In the genomic region with DNA sequence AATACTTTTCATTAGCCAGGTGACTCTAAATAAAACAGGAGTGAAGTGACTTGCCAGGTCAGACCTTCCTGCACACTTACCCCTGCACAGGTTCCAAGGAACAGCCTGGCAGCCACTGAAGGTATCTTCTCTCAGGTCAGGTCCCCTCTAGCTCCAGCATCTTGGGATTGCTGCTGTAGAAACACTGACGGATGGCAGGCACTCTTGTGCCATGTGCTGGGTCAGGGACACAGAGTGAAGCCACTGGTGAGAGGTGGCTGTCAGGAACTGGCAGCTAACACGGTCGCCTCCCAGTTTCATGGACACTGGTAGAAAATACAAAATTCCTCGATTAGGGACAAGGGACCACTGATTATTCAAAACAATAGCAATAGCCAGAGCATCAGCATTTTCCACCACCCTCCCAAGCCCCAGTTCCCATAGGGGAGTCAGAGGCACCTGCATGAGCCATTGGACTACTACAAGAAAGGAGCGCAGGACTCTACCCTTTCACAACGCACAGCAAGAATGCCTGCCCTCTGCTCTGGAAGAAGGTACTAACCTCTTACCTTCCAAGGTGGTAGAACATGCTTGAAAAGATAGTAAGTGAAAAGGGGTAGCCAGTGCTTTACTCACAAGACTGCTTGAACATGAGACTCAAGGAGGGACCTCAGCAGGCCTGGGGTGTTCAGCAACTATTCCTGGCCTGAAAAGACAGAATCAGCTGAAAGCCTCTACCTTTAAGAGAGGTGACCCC, we compare ENCODE assay signal across 1 cellular context.
TF ChIP-seq lines count a peak whose summit lies in the region.

No MANE protein-coding gene starts in this region.

TF ChIP-seq in H1, 55 proteins besides CTCF, POLR2A, EP300 and RAD21:
- TF ChIP-seq CHD1 (IDR thresholded peaks at IDR 0.05; ENCODE audit: low read depth, low read length) (no peak), POLR2AphosphoS5 (IDR thresholded peaks at IDR 0.05; ENCODE audit: low read depth, low read length) (peak; percentile 69; the same call in 1 of the 2 replicates), GTF2F1 (IDR thresholded peaks at IDR 0.05; ENCODE audit: borderline replicate concordance, low read depth, low read length) (no peak), SAP30 (IDR thresholded peaks at IDR 0.05; ENCODE audit: insufficient read depth, insufficient replicate concordance, low read length) (no peak)
- TF ChIP-seq, protein P1, sequence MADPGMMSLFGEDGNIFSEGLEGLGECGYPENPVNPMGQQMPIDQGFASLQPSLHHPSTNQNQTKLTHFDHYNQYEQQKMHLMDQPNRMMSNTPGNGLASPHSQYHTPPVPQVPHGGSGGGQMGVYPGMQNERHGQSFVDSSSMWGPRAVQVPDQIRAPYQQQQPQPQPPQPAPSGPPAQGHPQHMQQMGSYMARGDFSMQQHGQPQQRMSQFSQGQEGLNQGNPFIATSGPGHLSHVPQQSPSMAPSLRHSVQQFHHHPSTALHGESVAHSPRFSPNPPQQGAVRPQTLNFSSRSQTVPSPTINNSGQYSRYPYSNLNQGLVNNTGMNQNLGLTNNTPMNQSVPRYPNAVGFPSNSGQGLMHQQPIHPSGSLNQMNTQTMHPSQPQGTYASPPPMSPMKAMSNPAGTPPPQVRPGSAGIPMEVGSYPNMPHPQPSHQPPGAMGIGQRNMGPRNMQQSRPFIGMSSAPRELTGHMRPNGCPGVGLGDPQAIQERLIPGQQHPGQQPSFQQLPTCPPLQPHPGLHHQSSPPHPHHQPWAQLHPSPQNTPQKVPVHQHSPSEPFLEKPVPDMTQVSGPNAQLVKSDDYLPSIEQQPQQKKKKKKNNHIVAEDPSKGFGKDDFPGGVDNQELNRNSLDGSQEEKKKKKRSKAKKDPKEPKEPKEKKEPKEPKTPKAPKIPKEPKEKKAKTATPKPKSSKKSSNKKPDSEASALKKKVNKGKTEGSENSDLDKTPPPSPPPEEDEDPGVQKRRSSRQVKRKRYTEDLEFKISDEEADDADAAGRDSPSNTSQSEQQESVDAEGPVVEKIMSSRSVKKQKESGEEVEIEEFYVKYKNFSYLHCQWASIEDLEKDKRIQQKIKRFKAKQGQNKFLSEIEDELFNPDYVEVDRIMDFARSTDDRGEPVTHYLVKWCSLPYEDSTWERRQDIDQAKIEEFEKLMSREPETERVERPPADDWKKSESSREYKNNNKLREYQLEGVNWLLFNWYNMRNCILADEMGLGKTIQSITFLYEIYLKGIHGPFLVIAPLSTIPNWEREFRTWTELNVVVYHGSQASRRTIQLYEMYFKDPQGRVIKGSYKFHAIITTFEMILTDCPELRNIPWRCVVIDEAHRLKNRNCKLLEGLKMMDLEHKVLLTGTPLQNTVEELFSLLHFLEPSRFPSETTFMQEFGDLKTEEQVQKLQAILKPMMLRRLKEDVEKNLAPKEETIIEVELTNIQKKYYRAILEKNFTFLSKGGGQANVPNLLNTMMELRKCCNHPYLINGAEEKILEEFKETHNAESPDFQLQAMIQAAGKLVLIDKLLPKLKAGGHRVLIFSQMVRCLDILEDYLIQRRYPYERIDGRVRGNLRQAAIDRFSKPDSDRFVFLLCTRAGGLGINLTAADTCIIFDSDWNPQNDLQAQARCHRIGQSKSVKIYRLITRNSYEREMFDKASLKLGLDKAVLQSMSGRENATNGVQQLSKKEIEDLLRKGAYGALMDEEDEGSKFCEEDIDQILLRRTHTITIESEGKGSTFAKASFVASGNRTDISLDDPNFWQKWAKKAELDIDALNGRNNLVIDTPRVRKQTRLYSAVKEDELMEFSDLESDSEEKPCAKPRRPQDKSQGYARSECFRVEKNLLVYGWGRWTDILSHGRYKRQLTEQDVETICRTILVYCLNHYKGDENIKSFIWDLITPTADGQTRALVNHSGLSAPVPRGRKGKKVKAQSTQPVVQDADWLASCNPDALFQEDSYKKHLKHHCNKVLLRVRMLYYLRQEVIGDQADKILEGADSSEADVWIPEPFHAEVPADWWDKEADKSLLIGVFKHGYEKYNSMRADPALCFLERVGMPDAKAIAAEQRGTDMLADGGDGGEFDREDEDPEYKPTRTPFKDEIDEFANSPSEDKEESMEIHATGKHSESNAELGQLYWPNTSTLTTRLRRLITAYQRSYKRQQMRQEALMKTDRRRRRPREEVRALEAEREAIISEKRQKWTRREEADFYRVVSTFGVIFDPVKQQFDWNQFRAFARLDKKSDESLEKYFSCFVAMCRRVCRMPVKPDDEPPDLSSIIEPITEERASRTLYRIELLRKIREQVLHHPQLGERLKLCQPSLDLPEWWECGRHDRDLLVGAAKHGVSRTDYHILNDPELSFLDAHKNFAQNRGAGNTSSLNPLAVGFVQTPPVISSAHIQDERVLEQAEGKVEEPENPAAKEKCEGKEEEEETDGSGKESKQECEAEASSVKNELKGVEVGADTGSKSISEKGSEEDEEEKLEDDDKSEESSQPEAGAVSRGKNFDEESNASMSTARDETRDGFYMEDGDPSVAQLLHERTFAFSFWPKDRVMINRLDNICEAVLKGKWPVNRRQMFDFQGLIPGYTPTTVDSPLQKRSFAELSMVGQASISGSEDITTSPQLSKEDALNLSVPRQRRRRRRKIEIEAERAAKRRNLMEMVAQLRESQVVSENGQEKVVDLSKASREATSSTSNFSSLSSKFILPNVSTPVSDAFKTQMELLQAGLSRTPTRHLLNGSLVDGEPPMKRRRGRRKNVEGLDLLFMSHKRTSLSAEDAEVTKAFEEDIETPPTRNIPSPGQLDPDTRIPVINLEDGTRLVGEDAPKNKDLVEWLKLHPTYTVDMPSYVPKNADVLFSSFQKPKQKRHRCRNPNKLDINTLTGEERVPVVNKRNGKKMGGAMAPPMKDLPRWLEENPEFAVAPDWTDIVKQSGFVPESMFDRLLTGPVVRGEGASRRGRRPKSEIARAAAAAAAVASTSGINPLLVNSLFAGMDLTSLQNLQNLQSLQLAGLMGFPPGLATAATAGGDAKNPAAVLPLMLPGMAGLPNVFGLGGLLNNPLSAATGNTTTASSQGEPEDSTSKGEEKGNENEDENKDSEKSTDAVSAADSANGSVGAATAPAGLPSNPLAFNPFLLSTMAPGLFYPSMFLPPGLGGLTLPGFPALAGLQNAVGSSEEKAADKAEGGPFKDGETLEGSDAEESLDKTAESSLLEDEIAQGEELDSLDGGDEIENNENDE (IDR thresholded peaks at IDR 0.05; ENCODE audit: insufficient replicate concordance, low read length) = no peak
